Comparison of ENCODE assay signal across 17 cellular contexts in genomic region chr4:15658136-15658535, GRCh38.
"Had no signal": no experiment of that assay in that cellular context is flagged by ENCODE, and none has a peak within 500 bp of the region (broad histone marks: within the 10 kb centered on the region; RNA-seq: fewer than 3 reads in every experiment).

No MANE protein-coding gene starts in this region.

- H2AFZ ChIP-seq: hepatocyte had no signal

- ATAC-seq: activated naive CD8-positive, alpha-beta T cell treated with anti-CD3 and anti-CD28 coated beads, Interleukin-2, amount 50 U/mL, for 24 hours; activated T-cell treated with anti-CD3 and anti-CD28 coated beads, Interleukin-2, amount 50 U/mL, for 72 hours; sciatic nerve; stimulated activated naive CD8-positive, alpha-beta T cell treated with anti-CD3 and anti-CD28 coated beads, Interleukin-15, amount 100 ng/mL, for 72 hours had no signal

- H3K36me3 ChIP-seq: colonic mucosa, thyroid gland, vagina had no signal

- H3K9me3 ChIP-seq: colonic mucosa, thyroid gland, vagina had no signal

- H3K27me3 Mint-ChIP-seq: activated CD4-positive, alpha-beta memory T cell treated with anti-CD3 and anti-CD28 coated beads, Interleukin-2, amount 10 ng/mL, durations not matched to agents 7 days and 5 days; activated naive CD8-positive, alpha-beta T cell treated with anti-CD3 and anti-CD28 coated beads, Interleukin-2, amount 50 U/mL, for 24 hours; progenitor cell of endocrine pancreas; stimulated activated naive CD8-positive, alpha-beta T cell treated with anti-CD3 and anti-CD28 coated beads, Interleukin-15, amount 100 ng/mL, for 72 hours had no signal

- H3K36me3 Mint-ChIP-seq: mesothelial cell of epicardium had no signal

- H3K27ac ChIP-seq: colonic mucosa, hepatocyte, thyroid gland, vagina, VCaP had no signal

- H3K27ac Mint-ChIP-seq: activated CD4-positive, alpha-beta memory T cell treated with anti-CD3 and anti-CD28 coated beads, Interleukin-2, amount 10 ng/mL, durations not matched to agents 7 days and 5 days; activated naive CD8-positive, alpha-beta T cell treated with anti-CD3 and anti-CD28 coated beads, Interleukin-2, amount 50 U/mL, for 24 hours; activated T-cell treated with anti-CD3 and anti-CD28 coated beads, Interleukin-2, amount 50 U/mL, for 72 hours; progenitor cell of endocrine pancreas had no signal

- H3K4me2 ChIP-seq: hepatocyte had no signal

- H3K4me3 ChIP-seq: colonic mucosa, hepatocyte, thyroid gland, vagina had no signal

- H3K4me3 Mint-ChIP-seq: activated CD4-positive, alpha-beta memory T cell treated with anti-CD3 and anti-CD28 coated beads, Interleukin-2, amount 10 ng/mL, durations not matched to agents 7 days and 5 days; activated naive CD8-positive, alpha-beta T cell treated with anti-CD3 and anti-CD28 coated beads, Interleukin-2, amount 50 U/mL, for 24 hours; activated T-cell treated with anti-CD3 and anti-CD28 coated beads, Interleukin-2, amount 50 U/mL, for 72 hours; mesothelial cell of epicardium had no signal

- DNase-seq: activated CD4-positive, alpha-beta memory T cell treated with anti-CD3 and anti-CD28 coated beads, Interleukin-2, amount 10 ng/mL, durations not matched to agents 7 days and 5 days; activated gamma-delta T cell treated with Interleukin-2 at 50 U/mL for 16 hours; activated naive CD8-positive, alpha-beta T cell treated with anti-CD3 and anti-CD28 coated beads, Interleukin-2, amount 50 U/mL, for 24 hours; activated T-cell treated with anti-CD3 and anti-CD28 coated beads, Interleukin-2, amount 50 U/mL, for 72 hours; colonic mucosa; effector memory CD4-positive, alpha-beta T cell; stimulated activated CD4-positive, alpha-beta T cell treated with anti-CD3 and anti-CD28 coated beads, Interleukin-2, amount 100 ng/mL, for 48 hours; stimulated activated CD8-positive, alpha-beta memory T cell treated with anti-CD3 and anti-CD28 coated beads, Interleukin-4, amount 100 ng/mL, for 48 hours; stimulated activated naive CD8-positive, alpha-beta T cell treated with anti-CD3 and anti-CD28 coated beads, Interleukin-15, amount 100 ng/mL, for 72 hours; T1000; thyroid gland had no signal

- H3K27me3 ChIP-seq: colonic mucosa, hepatocyte, thyroid gland, vagina had no signal

- H3K9me3 Mint-ChIP-seq: activated CD4-positive, alpha-beta memory T cell treated with anti-CD3 and anti-CD28 coated beads, Interleukin-2, amount 10 ng/mL, durations not matched to agents 7 days and 5 days; activated naive CD8-positive, alpha-beta T cell treated with anti-CD3 and anti-CD28 coated beads, Interleukin-2, amount 50 U/mL, for 24 hours; activated T-cell treated with anti-CD3 and anti-CD28 coated beads, Interleukin-2, amount 50 U/mL, for 72 hours; mesothelial cell of epicardium; stimulated activated naive CD8-positive, alpha-beta T cell treated with anti-CD3 and anti-CD28 coated beads, Interleukin-15, amount 100 ng/mL, for 72 hours had no signal
